1 cellular context compared by ENCODE assay signal in the genomic region with DNA sequence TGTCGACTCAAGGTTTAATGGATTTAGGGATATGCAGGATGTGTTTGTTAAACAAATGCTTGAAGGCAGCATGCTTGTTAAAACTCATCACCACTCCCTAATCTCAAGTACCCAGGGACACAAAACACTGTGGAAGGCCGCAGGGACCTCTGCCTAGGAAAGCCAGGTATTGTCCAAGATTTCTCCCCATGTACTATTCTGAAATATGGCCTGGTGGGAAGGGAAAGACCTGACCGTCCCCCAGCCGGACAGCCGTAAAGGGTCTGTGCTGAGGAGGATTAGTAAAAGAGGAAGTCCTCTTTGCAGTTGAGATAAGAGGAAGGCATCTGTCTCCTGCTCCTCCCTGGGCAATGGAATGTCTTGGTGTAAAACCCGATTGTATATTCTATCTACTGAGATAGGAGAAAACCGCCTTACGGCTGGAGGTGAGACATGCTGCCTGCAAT.
A peak's percentile ranks its signal among the peaks of the same experiment; 100 is the strongest.
TF ChIP-seq lines count a peak whose summit lies in the region.
"Not testable (repeated sequence)": the region's sequence is repeated elsewhere in the genome, so short reads cannot be mapped to it uniquely, and the experiment has no call there.

No MANE protein-coding gene starts in this region.

TF ChIP-seq in K562, 482 proteins besides CTCF, POLR2A, EP300 and RAD21 (continues in another document):
- TF ChIP-seq, protein P1, sequence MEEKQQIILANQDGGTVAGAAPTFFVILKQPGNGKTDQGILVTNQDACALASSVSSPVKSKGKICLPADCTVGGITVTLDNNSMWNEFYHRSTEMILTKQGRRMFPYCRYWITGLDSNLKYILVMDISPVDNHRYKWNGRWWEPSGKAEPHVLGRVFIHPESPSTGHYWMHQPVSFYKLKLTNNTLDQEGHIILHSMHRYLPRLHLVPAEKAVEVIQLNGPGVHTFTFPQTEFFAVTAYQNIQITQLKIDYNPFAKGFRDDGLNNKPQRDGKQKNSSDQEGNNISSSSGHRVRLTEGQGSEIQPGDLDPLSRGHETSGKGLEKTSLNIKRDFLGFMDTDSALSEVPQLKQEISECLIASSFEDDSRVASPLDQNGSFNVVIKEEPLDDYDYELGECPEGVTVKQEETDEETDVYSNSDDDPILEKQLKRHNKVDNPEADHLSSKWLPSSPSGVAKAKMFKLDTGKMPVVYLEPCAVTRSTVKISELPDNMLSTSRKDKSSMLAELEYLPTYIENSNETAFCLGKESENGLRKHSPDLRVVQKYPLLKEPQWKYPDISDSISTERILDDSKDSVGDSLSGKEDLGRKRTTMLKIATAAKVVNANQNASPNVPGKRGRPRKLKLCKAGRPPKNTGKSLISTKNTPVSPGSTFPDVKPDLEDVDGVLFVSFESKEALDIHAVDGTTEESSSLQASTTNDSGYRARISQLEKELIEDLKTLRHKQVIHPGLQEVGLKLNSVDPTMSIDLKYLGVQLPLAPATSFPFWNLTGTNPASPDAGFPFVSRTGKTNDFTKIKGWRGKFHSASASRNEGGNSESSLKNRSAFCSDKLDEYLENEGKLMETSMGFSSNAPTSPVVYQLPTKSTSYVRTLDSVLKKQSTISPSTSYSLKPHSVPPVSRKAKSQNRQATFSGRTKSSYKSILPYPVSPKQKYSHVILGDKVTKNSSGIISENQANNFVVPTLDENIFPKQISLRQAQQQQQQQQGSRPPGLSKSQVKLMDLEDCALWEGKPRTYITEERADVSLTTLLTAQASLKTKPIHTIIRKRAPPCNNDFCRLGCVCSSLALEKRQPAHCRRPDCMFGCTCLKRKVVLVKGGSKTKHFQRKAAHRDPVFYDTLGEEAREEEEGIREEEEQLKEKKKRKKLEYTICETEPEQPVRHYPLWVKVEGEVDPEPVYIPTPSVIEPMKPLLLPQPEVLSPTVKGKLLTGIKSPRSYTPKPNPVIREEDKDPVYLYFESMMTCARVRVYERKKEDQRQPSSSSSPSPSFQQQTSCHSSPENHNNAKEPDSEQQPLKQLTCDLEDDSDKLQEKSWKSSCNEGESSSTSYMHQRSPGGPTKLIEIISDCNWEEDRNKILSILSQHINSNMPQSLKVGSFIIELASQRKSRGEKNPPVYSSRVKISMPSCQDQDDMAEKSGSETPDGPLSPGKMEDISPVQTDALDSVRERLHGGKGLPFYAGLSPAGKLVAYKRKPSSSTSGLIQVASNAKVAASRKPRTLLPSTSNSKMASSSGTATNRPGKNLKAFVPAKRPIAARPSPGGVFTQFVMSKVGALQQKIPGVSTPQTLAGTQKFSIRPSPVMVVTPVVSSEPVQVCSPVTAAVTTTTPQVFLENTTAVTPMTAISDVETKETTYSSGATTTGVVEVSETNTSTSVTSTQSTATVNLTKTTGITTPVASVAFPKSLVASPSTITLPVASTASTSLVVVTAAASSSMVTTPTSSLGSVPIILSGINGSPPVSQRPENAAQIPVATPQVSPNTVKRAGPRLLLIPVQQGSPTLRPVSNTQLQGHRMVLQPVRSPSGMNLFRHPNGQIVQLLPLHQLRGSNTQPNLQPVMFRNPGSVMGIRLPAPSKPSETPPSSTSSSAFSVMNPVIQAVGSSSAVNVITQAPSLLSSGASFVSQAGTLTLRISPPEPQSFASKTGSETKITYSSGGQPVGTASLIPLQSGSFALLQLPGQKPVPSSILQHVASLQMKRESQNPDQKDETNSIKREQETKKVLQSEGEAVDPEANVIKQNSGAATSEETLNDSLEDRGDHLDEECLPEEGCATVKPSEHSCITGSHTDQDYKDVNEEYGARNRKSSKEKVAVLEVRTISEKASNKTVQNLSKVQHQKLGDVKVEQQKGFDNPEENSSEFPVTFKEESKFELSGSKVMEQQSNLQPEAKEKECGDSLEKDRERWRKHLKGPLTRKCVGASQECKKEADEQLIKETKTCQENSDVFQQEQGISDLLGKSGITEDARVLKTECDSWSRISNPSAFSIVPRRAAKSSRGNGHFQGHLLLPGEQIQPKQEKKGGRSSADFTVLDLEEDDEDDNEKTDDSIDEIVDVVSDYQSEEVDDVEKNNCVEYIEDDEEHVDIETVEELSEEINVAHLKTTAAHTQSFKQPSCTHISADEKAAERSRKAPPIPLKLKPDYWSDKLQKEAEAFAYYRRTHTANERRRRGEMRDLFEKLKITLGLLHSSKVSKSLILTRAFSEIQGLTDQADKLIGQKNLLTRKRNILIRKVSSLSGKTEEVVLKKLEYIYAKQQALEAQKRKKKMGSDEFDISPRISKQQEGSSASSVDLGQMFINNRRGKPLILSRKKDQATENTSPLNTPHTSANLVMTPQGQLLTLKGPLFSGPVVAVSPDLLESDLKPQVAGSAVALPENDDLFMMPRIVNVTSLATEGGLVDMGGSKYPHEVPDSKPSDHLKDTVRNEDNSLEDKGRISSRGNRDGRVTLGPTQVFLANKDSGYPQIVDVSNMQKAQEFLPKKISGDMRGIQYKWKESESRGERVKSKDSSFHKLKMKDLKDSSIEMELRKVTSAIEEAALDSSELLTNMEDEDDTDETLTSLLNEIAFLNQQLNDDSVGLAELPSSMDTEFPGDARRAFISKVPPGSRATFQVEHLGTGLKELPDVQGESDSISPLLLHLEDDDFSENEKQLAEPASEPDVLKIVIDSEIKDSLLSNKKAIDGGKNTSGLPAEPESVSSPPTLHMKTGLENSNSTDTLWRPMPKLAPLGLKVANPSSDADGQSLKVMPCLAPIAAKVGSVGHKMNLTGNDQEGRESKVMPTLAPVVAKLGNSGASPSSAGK (IDR thresholded peaks at IDR 0.05): peak; percentile 52
- TF ChIP-seq TEAD4 (IDR thresholded peaks at IDR 0.05; ENCODE audit: low read length): peak; percentile 77
- TF ChIP-seq TEAD4 (CRISPR knock-in tag; IDR thresholded peaks at IDR 0.05; ENCODE audit: borderline replicate concordance); JUND (IDR thresholded peaks at IDR 0.05; ENCODE audit: borderline replicate concordance, low read depth, low read length): not testable (repeated sequence)
- peak; percentile 53; the same call in 1 of the 2 replicates for TF ChIP-seq MBD2 (IDR thresholded peaks at IDR 0.05; ENCODE audit: borderline replicate concordance, low read depth)
- TF ChIP-seq CBFA2T2 (conservative IDR thresholded peaks at IDR 0.05): peak; percentile 73
- TF ChIP-seq ETV5 (CRISPR knock-in tag; IDR thresholded peaks at IDR 0.05; ENCODE audit: low read depth): 0 out of 2 replicates have a peak, but pooled peaks have one; percentile 16
- peak; percentile 97 for TF ChIP-seq CTBP1 (IDR thresholded peaks at IDR 0.05; ENCODE audit: borderline replicate concordance)
- peak; percentile 87 for TF ChIP-seq ZEB2 (IDR thresholded peaks at IDR 0.05)
- TF ChIP-seq, protein P2, sequence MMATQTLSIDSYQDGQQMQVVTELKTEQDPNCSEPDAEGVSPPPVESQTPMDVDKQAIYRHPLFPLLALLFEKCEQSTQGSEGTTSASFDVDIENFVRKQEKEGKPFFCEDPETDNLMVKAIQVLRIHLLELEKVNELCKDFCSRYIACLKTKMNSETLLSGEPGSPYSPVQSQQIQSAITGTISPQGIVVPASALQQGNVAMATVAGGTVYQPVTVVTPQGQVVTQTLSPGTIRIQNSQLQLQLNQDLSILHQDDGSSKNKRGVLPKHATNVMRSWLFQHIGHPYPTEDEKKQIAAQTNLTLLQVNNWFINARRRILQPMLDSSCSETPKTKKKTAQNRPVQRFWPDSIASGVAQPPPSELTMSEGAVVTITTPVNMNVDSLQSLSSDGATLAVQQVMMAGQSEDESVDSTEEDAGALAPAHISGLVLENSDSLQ (IDR thresholded peaks at IDR 0.05): peak; percentile 39
- TF ChIP-seq, protein P3, sequence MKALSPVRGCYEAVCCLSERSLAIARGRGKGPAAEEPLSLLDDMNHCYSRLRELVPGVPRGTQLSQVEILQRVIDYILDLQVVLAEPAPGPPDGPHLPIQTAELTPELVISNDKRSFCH (CRISPR knock-in tag; IDR thresholded peaks at IDR 0.05): not testable (repeated sequence)
- TF ChIP-seq, protein P3 (tag; IDR thresholded peaks at IDR 0.05): 0 out of 2 replicates have a peak, but pooled peaks have one; percentile 37
- TF ChIP-seq GATA2 (CRISPR knock-in tag; IDR thresholded peaks at IDR 0.05): peak; percentile 77
- 0 out of 2 replicates have a peak, but pooled peaks have one; percentile 60 for TF ChIP-seq LCOR (CRISPR knock-in tag; IDR thresholded peaks at IDR 0.05)
- peak; percentile 96 for TF ChIP-seq SMARCE1 (IDR thresholded peaks at IDR 0.05)
- peak; percentile 29; the same call in 1 of the 2 replicates for TF ChIP-seq MTA3 (IDR thresholded peaks at IDR 0.05; ENCODE audit: borderline replicate concordance)
- peak; percentile 52; the same call in 1 of the 2 replicates for TF ChIP-seq ZNF263 (CRISPR knock-in tag; IDR thresholded peaks at IDR 0.05; ENCODE audit: borderline replicate concordance)
- TF ChIP-seq CBFA2T3 (IDR thresholded peaks at IDR 0.05): peak; percentile 82
- peak; percentile 89 for TF ChIP-seq ARID1B (IDR thresholded peaks at IDR 0.05)
- TF ChIP-seq LEF1 (IDR thresholded peaks at IDR 0.05): peak; percentile 54; the same call in 1 of the 2 replicates
- TF ChIP-seq NCOR1 (IDR thresholded peaks at IDR 0.05): peak; percentile 67
- TF ChIP-seq TCF3 (CRISPR knock-in tag; IDR thresholded peaks at IDR 0.05): peak; percentile 69
- TF ChIP-seq GTF2E2 (tag; IDR thresholded peaks at IDR 0.05): 0 out of 2 replicates have a peak, but pooled peaks have one; percentile 26
- TF ChIP-seq GATAD2B (IDR thresholded peaks at IDR 0.05; ENCODE audit: borderline replicate concordance): peak; percentile 26; the same call in 1 of the 2 replicates
- TF ChIP-seq DPF2 (IDR thresholded peaks at IDR 0.05): peak; percentile 92
- TF ChIP-seq ATF7 (IDR thresholded peaks at IDR 0.05): peak; percentile 46; the same call in 1 of the 2 replicates
- TF ChIP-seq SPI1 (IDR thresholded peaks at IDR 0.05; ENCODE audit: borderline replicate concordance, low read depth, low read length): peak; percentile 97
- peak; percentile 36; the same call in 1 of the 2 replicates for TF ChIP-seq CBX1 (IDR thresholded peaks at IDR 0.05; ENCODE audit: low read depth)
- peak; percentile 68; the same call in 1 of the 2 replicates for TF ChIP-seq MECOM (CRISPR knock-in tag; IDR thresholded peaks at IDR 0.05)
- TF ChIP-seq, protein P4, sequence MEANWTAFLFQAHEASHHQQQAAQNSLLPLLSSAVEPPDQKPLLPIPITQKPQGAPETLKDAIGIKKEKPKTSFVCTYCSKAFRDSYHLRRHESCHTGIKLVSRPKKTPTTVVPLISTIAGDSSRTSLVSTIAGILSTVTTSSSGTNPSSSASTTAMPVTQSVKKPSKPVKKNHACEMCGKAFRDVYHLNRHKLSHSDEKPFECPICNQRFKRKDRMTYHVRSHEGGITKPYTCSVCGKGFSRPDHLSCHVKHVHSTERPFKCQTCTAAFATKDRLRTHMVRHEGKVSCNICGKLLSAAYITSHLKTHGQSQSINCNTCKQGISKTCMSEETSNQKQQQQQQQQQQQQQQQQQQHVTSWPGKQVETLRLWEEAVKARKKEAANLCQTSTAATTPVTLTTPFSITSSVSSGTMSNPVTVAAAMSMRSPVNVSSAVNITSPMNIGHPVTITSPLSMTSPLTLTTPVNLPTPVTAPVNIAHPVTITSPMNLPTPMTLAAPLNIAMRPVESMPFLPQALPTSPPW (CRISPR knock-in tag; IDR thresholded peaks at IDR 0.05): peak; percentile 19; the same call in 1 of the 2 replicates
- TF ChIP-seq HDAC3 (IDR thresholded peaks at IDR 0.05; ENCODE audit: borderline replicate concordance, partially characterized antibody): peak; percentile 21
- 0 out of 2 replicates have a peak, but pooled peaks have one; percentile 35 for TF ChIP-seq DMBX1 (CRISPR knock-in tag; IDR thresholded peaks at IDR 0.05; ENCODE audit: borderline replicate concordance)
- 0 out of 4 replicates have a peak, but pooled peaks of 1 of the 2 experiments have one; percentile 39 for TF ChIP-seq ARNT (IDR thresholded peaks at IDR 0.05)
- TF ChIP-seq, protein P5, sequence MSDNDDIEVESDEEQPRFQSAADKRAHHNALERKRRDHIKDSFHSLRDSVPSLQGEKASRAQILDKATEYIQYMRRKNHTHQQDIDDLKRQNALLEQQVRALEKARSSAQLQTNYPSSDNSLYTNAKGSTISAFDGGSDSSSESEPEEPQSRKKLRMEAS (CRISPR knock-in tag; IDR thresholded peaks at IDR 0.05): peak; percentile 38; the same call in 1 of the 2 replicates
- TF ChIP-seq JUND (tag; IDR thresholded peaks at IDR 0.05; ENCODE audit: borderline replicate concordance, low read depth, low read length): peak; percentile 21; the same call in 1 of the 3 replicates
- TF ChIP-seq NRF1 (conservative IDR thresholded peaks at IDR 0.05 in 1 of 2, IDR thresholded peaks at IDR 0.05 in 1 of 2): peak in 1 of 2 experiments; percentile 34; a peak in 2 of 4 replicates
- peak; percentile 58 to 93; a peak in 3 of 4 replicates for TF ChIP-seq TEAD1 (CRISPR knock-in tag; IDR thresholded peaks at IDR 0.05)
- TF ChIP-seq KLF16 (IDR thresholded peaks at IDR 0.05): peak; percentile 75
- TF ChIP-seq SRF (CRISPR knock-in tag; IDR thresholded peaks at IDR 0.05): peak in 1 of 2 experiments; percentile 91; a peak in 1 of 4 replicates
- TF ChIP-seq RCOR1 (IDR thresholded peaks at IDR 0.05; ENCODE audit: borderline replicate concordance in 1 of 2, low read depth in 2 of 2, low read length in 2 of 2): peak in 1 of 2 experiments; percentile 74; a peak in 1 of 4 replicates
- TF ChIP-seq TAL1 (IDR thresholded peaks at IDR 0.05): peak; percentile 66
- TF ChIP-seq, protein P6, sequence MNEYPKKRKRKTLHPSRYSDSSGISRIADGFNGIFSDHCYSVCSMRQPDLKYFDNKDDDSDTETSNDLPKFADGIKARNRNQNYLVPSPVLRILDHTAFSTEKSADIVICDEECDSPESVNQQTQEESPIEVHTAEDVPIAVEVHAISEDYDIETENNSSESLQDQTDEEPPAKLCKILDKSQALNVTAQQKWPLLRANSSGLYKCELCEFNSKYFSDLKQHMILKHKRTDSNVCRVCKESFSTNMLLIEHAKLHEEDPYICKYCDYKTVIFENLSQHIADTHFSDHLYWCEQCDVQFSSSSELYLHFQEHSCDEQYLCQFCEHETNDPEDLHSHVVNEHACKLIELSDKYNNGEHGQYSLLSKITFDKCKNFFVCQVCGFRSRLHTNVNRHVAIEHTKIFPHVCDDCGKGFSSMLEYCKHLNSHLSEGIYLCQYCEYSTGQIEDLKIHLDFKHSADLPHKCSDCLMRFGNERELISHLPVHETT (CRISPR knock-in tag; conservative IDR thresholded peaks at IDR 0.05 in 1 of 2, IDR thresholded peaks at IDR 0.05 in 1 of 2): 0 out of 4 replicates have a peak, but pooled peaks of 1 of the 2 experiments have one; percentile 46
- TF ChIP-seq ELF4 (CRISPR knock-in tag; IDR thresholded peaks at IDR 0.05): 0 out of 2 replicates have a peak, but pooled peaks have one; percentile 46
- TF ChIP-seq MTA1 (IDR thresholded peaks at IDR 0.05; ENCODE audit: borderline replicate concordance): peak; percentile 47; the same call in 1 of the 2 replicates
- peak; percentile 37; the same call in 1 of the 2 replicates for TF ChIP-seq NCOA1 (IDR thresholded peaks at IDR 0.05; ENCODE audit: low read depth)
- TF ChIP-seq SMAD4 (CRISPR knock-in tag; conservative IDR thresholded peaks at IDR 0.05): peak; percentile 85
- TF ChIP-seq SMARCC2 (IDR thresholded peaks at IDR 0.05; ENCODE audit: low read depth): peak; percentile 87; the same call in 1 of the 2 replicates
- peak; percentile 94 for TF ChIP-seq SMARCA4 (IDR thresholded peaks at IDR 0.05)
- peak; percentile 69 for TF ChIP-seq L3MBTL2 (IDR thresholded peaks at IDR 0.05)
- TF ChIP-seq, protein P7, sequence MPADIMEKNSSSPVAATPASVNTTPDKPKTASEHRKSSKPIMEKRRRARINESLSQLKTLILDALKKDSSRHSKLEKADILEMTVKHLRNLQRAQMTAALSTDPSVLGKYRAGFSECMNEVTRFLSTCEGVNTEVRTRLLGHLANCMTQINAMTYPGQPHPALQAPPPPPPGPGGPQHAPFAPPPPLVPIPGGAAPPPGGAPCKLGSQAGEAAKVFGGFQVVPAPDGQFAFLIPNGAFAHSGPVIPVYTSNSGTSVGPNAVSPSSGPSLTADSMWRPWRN (IDR thresholded peaks at IDR 0.05; ENCODE audit: low read depth): peak; percentile 53; the same call in 1 of the 2 replicates
- peak; percentile 52; the same call in 1 of the 2 replicates for TF ChIP-seq PML (IDR thresholded peaks at IDR 0.05; ENCODE audit: low read length)
